In the genomic region with DNA sequence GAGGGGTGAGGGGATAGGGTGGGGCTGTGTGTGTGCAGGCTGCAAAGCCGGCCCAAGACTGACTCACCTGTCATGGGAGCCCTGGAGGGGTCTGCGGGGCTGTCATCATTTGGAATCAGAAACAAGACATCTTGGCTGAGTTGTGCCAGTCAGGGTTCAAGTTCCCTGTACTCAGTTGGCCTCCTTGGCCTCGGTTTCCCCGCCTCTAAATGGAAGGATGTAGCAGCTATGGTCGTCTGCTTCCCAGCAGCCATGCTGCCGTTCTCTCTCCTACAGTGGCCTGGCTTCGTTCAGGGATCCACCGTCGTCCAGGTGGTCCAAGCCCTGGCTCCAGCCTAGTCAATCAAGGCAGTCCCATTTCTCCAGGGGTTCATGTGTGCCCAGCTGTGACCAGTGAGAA, we compare ENCODE assay signal across 20 cellular contexts.
"Had no signal": no experiment of that assay in that cellular context is flagged by ENCODE, and none has a peak within 500 bp of the region (broad histone marks: within the 10 kb centered on the region; RNA-seq: fewer than 3 reads in every experiment).

No MANE protein-coding gene starts in this region.

- DNase-seq: IMR-90, Karpas-422, KG1, MG63, NCI-H1092, NCI-H1105 treated with DMSO at 0.1 percent for 48 hours, NCI-H1417 treated with DMSO at 0.1 percent for 48 hours, NCI-H1694 treated with DMSO at 0.1 percent for 48 hours, NCI-H1930, NCI-H2081, NCI-H2107, NCI-H226, NCI-H446, NCI-H510A, NCI-H524 treated with DMSO at 0.1 percent for 48 hours, NCI-H774, SHP77, SK-N-SH had no signal

- ATAC-seq: HepG2 had no signal

- H3K27ac ChIP-seq: RWPE1 had no signal

- H3K36me3 ChIP-seq: MG63 had no signal

- H3K27me3 ChIP-seq: MG63 had no signal

- H3K4me3 ChIP-seq: MG63 had no signal

- H3K9me3 ChIP-seq: MG63, SK-N-SH had no signal
